In genomic region chr21:33109574-33110339, GRCh38 we compare ENCODE assay signal across 9 cellular contexts. TPM values are rescaled to one million over a fixed set of nuclear protein-coding genes. Genes with fewer than 3 reads are reported as not detected.
A peak's percentile ranks its signal among the peaks of the same experiment; 100 is the strongest.
DNase-seq lines count a peak whose midpoint lies in the region; ATAC-seq lines count a peak whose summit lies in the region.
"Had no signal": no experiment of that assay in that cellular context is flagged by ENCODE, and none has a peak within 500 bp of the region (broad histone marks: within the 10 kb centered on the region; RNA-seq: fewer than 3 reads in every experiment).

No MANE protein-coding gene starts in this region.

- DNase-seq in HAP-1 (ENCODE audit: low spot score in 2 of 2): peak; percentile 59 to 86
- DNase-seq in NCI-H748 (lab: John Stamatoyannopoulos, UW; ENCODE audit: unreplicated experiment): peak; percentile 63
- DNase-seq in sciatic nerve (ENCODE audit: low spot score): no peak
- DNase-seq in left colon: no peak
- no peak for DNase-seq in NCI-H2029 (lab: John Stamatoyannopoulos, UW)

- peak overlapping the region; percentile 66 for H3K4me3 Mint-ChIP-seq in dendritic cell treated with granulocyte-macrophage colony-stimulating factor and Interleukin-4, amounts not matched to agents 40 ng/mL and 50 ng/mL, for 4 days

- no peaks in the 10 kb centered on the region for H3K36me3 ChIP-seq in HAP-1 (replicated peaks)

- in situ Hi-C loops in HAP-1 (cut with MboI; ENCODE audit: low sequenced_read_pairs): no loop called here

- H3K27me3 ChIP-seq in HAP-1 (ENCODE audit: low read depth): no peaks in the 10 kb centered on the region

- peaks cover 16% of the 10 kb centered on the region for H3K4me1 Mint-ChIP-seq in dendritic cell treated with granulocyte-macrophage colony-stimulating factor and Interleukin-4, amounts not matched to agents 40 ng/mL and 50 ng/mL, for 4 days (ENCODE audit: low read depth)

- intact Hi-C loops in dendritic cell treated with granulocyte-macrophage colony-stimulating factor and Interleukin-4, amounts not matched to agents 40 ng/mL and 50 ng/mL, for 4 days (cut with micrococcal nuclease): no loop called here
- intact Hi-C loops in sciatic nerve (cut with DNase I): no loop called here
- intact Hi-C loops in left colon (cut with DNase I, micrococcal nuclease): no loop called here

- no peaks in the 10 kb centered on the region for H3K9me3 ChIP-seq in HAP-1

- H3K27ac Mint-ChIP-seq in dendritic cell treated with granulocyte-macrophage colony-stimulating factor and Interleukin-4, amounts not matched to agents 40 ng/mL and 50 ng/mL, for 4 days: no peak overlapping the region

- peak overlapping the region; percentile 13 for H3K4me3 ChIP-seq in HAP-1

- peaks cover 60% of the 10 kb centered on the region for H3K27me3 Mint-ChIP-seq in dendritic cell treated with granulocyte-macrophage colony-stimulating factor and Interleukin-4, amounts not matched to agents 40 ng/mL and 50 ng/mL, for 4 days

- peak; percentile 90 for ATAC-seq in sciatic nerve
- ATAC-seq in HG02885 (IDR thresholded peaks at IDR 0.05; ENCODE audit: poor library complexity, unreplicated experiment): no peak
- ATAC-seq in left colon: no peak
- no peak for ATAC-seq in HG02759 (IDR thresholded peaks at IDR 0.05; ENCODE audit: unreplicated experiment)

- H3K9me3 Mint-ChIP-seq in dendritic cell treated with granulocyte-macrophage colony-stimulating factor and Interleukin-4, amounts not matched to agents 40 ng/mL and 50 ng/mL, for 4 days: no peaks in the 10 kb centered on the region

- peaks cover 33% of the 10 kb centered on the region for H3K4me1 ChIP-seq in HAP-1

- no peaks in the 10 kb centered on the region for H3K36me3 Mint-ChIP-seq in dendritic cell treated with granulocyte-macrophage colony-stimulating factor and Interleukin-4, amounts not matched to agents 40 ng/mL and 50 ng/mL, for 4 days (ENCODE audit: low read depth)

RNA-seq across cellular contexts. Expression of gene OLIG1, which starts 39.8 kb away (rescaled TPM):
- total RNA-seq in sciatic nerve (0.53 TPM), left colon (not detected)
- total RNA-seq: lung microvascular endothelial cell had no signal

Comparison
In these comparisons a context has a peak if more than half of its experiments do, and no peak if none do; other contexts are left out.
1. DNase-seq: peak in HAP-1 (2 of 2) and NCI-H748 (single experiment); none in sciatic nerve (single experiment), left colon (0 of 2) and NCI-H2029 (single experiment).